Comparison of ENCODE assay signal across 1 cellular context in genomic region chr5:91379602-91380490, GRCh38.
TF ChIP-seq lines count a peak whose summit lies in the region.

No MANE protein-coding gene starts in this region.

TF ChIP-seq in K562, 482 proteins besides CTCF, POLR2A, EP300 and RAD21 (continued from another document and continues in another):
- TF ChIP-seq FOXP4 (CRISPR knock-in tag; IDR thresholded peaks at IDR 0.05; ENCODE audit: borderline replicate concordance) (no peak), HMBOX1 (IDR thresholded peaks at IDR 0.05) (no peak), AFF1 (IDR thresholded peaks at IDR 0.05; ENCODE audit: low read depth in 1 of 2, partially characterized antibody in 2 of 2) (peak; percentile 35 to 76), BRD9 (IDR thresholded peaks at IDR 0.05; ENCODE audit: low read depth, partially characterized antibody) (peak; percentile 79), ARNT (IDR thresholded peaks at IDR 0.05) (0 out of 4 replicates have a peak, but pooled peaks of 1 of the 2 experiments have one; percentile 13), PHTF2 (CRISPR knock-in tag; IDR thresholded peaks at IDR 0.05) (no peak), LEF1 (IDR thresholded peaks at IDR 0.05) (no peak), ETS2 (tag; IDR thresholded peaks at IDR 0.05; ENCODE audit: borderline replicate concordance, poor library complexity, severe bottlenecking) (no peak), NUFIP1 (IDR thresholded peaks at IDR 0.05; ENCODE audit: partially characterized antibody) (no peak), BCLAF1 (IDR thresholded peaks at IDR 0.05; ENCODE audit: borderline replicate concordance in 1 of 2, control insufficient read depth in 1 of 2, low read depth in 2 of 2, low read length in 1 of 2) (peak in 1 of 2 experiments; percentile 86; a peak in 2 of 4 replicates), FOXJ3 (CRISPR knock-in tag; IDR thresholded peaks at IDR 0.05) (no peak), ZHX1 (conservative IDR thresholded peaks at IDR 0.05; ENCODE audit: low read length) (no peak), ZNF347 (CRISPR knock-in tag; IDR thresholded peaks at IDR 0.05; ENCODE audit: low read depth) (no peak), ZFX (CRISPR knock-in tag; IDR thresholded peaks at IDR 0.05) (no peak), FOS (IDR thresholded peaks at IDR 0.05; ENCODE audit: extremely low read depth, insufficient read length) (no peak), U2AF2 (optimal IDR thresholded peaks at IDR 0.05; ENCODE audit: low read depth, low read length) (no peak), ZNF830 (CRISPR knock-in tag; IDR thresholded peaks at IDR 0.05) (no peak), SFPQ (IDR thresholded peaks at IDR 0.05; ENCODE audit: low read depth, low read length) (no peak), TARDBP (IDR thresholded peaks at IDR 0.05) (no peak; the same call in 1 of the 2 replicates), ZNF512 (tag; IDR thresholded peaks at IDR 0.05) (0 out of 2 replicates have a peak, but pooled peaks have one; percentile 12), ZNF280A (IDR thresholded peaks at IDR 0.05; ENCODE audit: low read depth, partially characterized antibody) (no peak), PRPF4 (IDR thresholded peaks at IDR 0.05; ENCODE audit: insufficient read depth, low read depth, low read length, poor library complexity, severe bottlenecking) (peak; percentile 24), C11orf30 (IDR thresholded peaks at IDR 0.05; ENCODE audit: low read depth) (peak; percentile 99), E2F8 (IDR thresholded peaks at IDR 0.05; ENCODE audit: low read depth, partially characterized antibody) (no peak), ZNF76 (CRISPR knock-in tag; IDR thresholded peaks at IDR 0.05; ENCODE audit: borderline replicate concordance) (no peak), ZBTB1 (CRISPR knock-in tag; IDR thresholded peaks at IDR 0.05; ENCODE audit: borderline replicate concordance, low read depth) (no peak), ZBTB12 (CRISPR knock-in tag; IDR thresholded peaks at IDR 0.05) (no peak), NCOA2 (IDR thresholded peaks at IDR 0.05; ENCODE audit: partially characterized antibody in 2 of 2) (no peak), ZNF699 (CRISPR knock-in tag; IDR thresholded peaks at IDR 0.05; ENCODE audit: insufficient replicate concordance) (no peak), RFX7 (CRISPR knock-in tag; IDR thresholded peaks at IDR 0.05) (peak; percentile 9), ZNF551 (CRISPR knock-in tag; IDR thresholded peaks at IDR 0.05) (no peak), NR4A1 (CRISPR knock-in tag; IDR thresholded peaks at IDR 0.05) (0 out of 2 replicates have a peak, but pooled peaks have one; percentile 47), NR4A1 (tag; IDR thresholded peaks at IDR 0.05) (peak; percentile 25; the same call in 1 of the 2 replicates)
